ENCODE assay signal across 8 cellular contexts in the genomic region with DNA sequence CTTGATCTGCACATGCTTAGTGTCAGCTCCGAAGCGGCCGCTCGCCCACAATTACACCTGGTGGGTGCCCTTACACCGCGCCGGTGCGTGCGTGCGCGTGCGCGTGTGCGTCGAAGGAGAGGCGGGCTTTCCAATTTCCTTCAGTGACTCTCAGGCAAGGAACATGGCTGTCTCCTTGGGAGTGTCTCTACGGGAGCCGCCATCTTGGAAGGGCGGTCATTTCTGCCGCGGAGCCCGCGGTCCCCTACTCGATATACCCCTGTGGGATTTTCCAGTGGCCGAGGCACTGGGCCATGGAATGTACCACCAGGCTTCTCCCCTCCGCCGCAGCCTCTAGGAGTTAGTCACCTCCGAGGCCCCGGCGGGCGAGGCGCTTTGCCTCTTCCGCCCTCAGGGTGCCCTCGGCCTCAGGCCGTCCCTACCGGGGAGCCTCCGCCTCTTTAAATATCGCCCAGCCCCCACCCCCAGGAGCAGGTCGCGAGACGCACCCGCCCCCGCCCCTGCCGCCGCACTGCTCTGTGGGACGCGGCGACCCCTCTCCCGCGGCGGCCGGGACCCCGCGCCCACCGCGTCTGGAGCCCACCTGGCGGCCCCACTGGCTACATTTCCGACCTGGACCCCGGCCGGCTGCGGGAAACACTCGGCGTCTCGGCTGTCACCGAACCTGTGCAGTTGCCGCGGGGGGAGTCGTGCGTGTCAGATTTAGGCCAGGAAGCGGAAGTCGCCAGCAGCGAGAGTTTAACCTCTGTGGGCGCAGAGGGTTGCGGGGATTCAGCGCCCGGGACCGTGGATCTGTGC. TPM values are rescaled to one million over a fixed set of nuclear protein-coding genes. Genes with fewer than 3 reads are reported as not detected.
DNase-seq lines count a peak whose midpoint lies in the region; ATAC-seq and TF ChIP-seq lines count a peak whose summit lies in the region.

A gene (minus strand): TSS at position 711 of the 798 bp plus-strand sequence. CDS start 15,741 bp downstream, outside the sequence.

- no peaks in the 10 kb centered on the region for H3K27me3 Mint-ChIP-seq in WTC11 (ENCODE audit: low read depth)

- H3K36me3 Mint-ChIP-seq in WTC11, result no peaks in the 10 kb centered on the region

- no peaks in the 10 kb centered on the region for H3K9me3 Mint-ChIP-seq in WTC11

- no peak for DNase-seq in AG04450 (ENCODE audit: low read depth, low spot score)
- DNase-seq in NCI-H2227 treated with DMSO at 0.1 percent for 48 hours (lab: John Stamatoyannopoulos, UW), result peak; percentile 89
- DNase-seq in WTC11 (ENCODE audit: low spot score), result peak; percentile 64
- peak; percentile 81 to 83 for DNase-seq in cardiac fibroblast (ENCODE audit: low read depth in 2 of 2)
- DNase-seq in iris pigment epithelial cell (ENCODE audit: low read depth), result peak; percentile 78
- DNase-seq in stimulated activated CD4-positive, alpha-beta T cell treated with anti-CD3 and anti-CD28 coated beads, Interleukin-12 subunit alpha, Interleukin-12 subunit beta, amount 100 ng/mL, for 24 hours (ENCODE audit: low read depth in 2 of 2), result peak; percentile 61 to 63

- H3K4me3 Mint-ChIP-seq in WTC11, result peak within 1 kb of the TSS; percentile 73

- H3K27ac ChIP-seq in AG04450 (ENCODE audit: low read depth, low read length), result peak within 1 kb of the TSS; percentile 89

- no peaks in the 10 kb centered on the region for H3K27me3 ChIP-seq in AG04450 (ENCODE audit: control insufficient read depth, insufficient read depth, low read length)

- H3K9me3 ChIP-seq in AG04450 (ENCODE audit: control insufficient read depth, insufficient read depth, low read length), result no peaks in the 10 kb centered on the region

- CTCF ChIA-PET in AG04450 (lab: Charles Lee), result no interaction called here
- CTCF ChIA-PET in WTC11 (lab: Charles Lee), result interaction anchor here (1.0 to 1.1 kb wide), 2 partner anchors 15 to 41 kb away, joined by 4 read pairs; no protein-coding TSS in a partner anchor

- TF ChIP-seq CTCF in AG04450 (IDR thresholded peaks at IDR 0.05; ENCODE audit: low read depth, low read length), result no peak
- TF ChIP-seq CTCF in WTC11 (IDR thresholded peaks at IDR 0.05), result no peak
- TF ChIP-seq CTCF in cardiac fibroblast (IDR thresholded peaks at IDR 0.05; ENCODE audit: low read depth, low read length), result no peak

- POLR2A ChIA-PET in AG04450 (lab: Yijun Ruan, JAX), result interaction anchor here (1.0 kb wide), 1 partner anchor 265 kb away, joined by 3 read pairs; no protein-coding TSS in a partner anchor
- POLR2A ChIA-PET in WTC11 (lab: Charles Lee), result interaction anchor here (0.7 kb wide), 1 partner anchor 338 kb away, joined by 3 read pairs; a partner anchor contains a TSS

- peak; percentile 81 for ATAC-seq in GM19023 (IDR thresholded peaks at IDR 0.05; ENCODE audit: unreplicated experiment)
- ATAC-seq in HG03196 (IDR thresholded peaks at IDR 0.05; ENCODE audit: unreplicated experiment), result peak; percentile 88
- peak; percentile 95 for ATAC-seq in WTC11

- H3K27ac Mint-ChIP-seq in WTC11, result peak within 1 kb of the TSS; percentile 90

- H3K4me1 Mint-ChIP-seq in WTC11, result peaks cover 25% of the 10 kb centered on the region

- H3K4me3 ChIP-seq in AG04450 (ENCODE audit: low read depth, low read length) (peak within 1 kb of the TSS; percentile 68), cardiac fibroblast (replicated peaks in 1 of 2; ENCODE audit: low read depth in 2 of 2, low read length in 2 of 2) (peak within 1 kb of the TSS; percentile 62 to 64)

TF ChIP-seq in WTC11, 78 proteins besides CTCF, POLR2A, EP300 and RAD21:
- TF ChIP-seq, protein P1, sequence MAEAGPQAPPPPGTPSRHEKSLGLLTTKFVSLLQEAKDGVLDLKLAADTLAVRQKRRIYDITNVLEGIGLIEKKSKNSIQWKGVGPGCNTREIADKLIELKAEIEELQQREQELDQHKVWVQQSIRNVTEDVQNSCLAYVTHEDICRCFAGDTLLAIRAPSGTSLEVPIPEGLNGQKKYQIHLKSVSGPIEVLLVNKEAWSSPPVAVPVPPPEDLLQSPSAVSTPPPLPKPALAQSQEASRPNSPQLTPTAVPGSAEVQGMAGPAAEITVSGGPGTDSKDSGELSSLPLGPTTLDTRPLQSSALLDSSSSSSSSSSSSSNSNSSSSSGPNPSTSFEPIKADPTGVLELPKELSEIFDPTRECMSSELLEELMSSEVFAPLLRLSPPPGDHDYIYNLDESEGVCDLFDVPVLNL (CRISPR knock-in tag; IDR thresholded peaks at IDR 0.05; ENCODE audit: borderline replicate concordance, low read depth), result no peak
- TF ChIP-seq SP1 (CRISPR knock-in tag; conservative IDR thresholded peaks at IDR 0.05), result peak; percentile 41
- TF ChIP-seq, protein P2, sequence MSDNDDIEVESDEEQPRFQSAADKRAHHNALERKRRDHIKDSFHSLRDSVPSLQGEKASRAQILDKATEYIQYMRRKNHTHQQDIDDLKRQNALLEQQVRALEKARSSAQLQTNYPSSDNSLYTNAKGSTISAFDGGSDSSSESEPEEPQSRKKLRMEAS (CRISPR knock-in tag; IDR thresholded peaks at IDR 0.05), result peak; percentile 90
- TF ChIP-seq TEAD1 (CRISPR knock-in tag; IDR thresholded peaks at IDR 0.05), result 0 out of 2 replicates have a peak, but pooled peaks have one; percentile 46

RNA-seq across cellular contexts. Expression of the gene that starts here (rescaled TPM):
- 4.5 and 6.2 TPM in 2 replicates for polyA plus RNA-seq in AG04450 (2011; rRNA removed)
- polyA minus RNA-seq in AG04450 (2011; rRNA and poly(A)+ RNA removed), result 4.9 and 7.4 TPM in 2 replicates
- 4.9 to 6.7 TPM (median 6.6 TPM) in 3 replicates for total RNA-seq in WTC11 (2021)
